Comparison of ENCODE assay signal across 10 cellular contexts in the genomic region with DNA sequence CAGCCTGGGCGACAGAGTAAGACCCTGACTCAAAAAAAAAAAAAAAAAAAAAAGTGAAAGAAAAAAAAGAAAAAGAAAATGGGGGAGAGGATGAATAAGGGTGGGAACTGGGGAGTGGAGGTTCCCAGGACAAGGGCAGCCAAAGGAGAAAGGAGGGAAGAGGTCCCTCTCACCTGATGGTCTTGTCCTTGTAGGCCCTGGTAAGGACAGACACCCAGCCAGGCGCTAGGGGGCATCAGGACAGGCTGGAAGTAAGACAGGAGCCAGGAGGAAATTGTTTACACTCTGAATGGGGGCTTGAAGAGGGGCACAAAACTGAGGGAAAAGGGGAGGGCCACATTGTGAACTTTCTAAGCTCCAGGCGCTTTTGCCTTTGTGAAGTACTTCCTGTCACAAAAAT. TPM values are rescaled to one million over a fixed set of nuclear protein-coding genes. Genes with fewer than 3 reads are reported as not detected.
A peak's percentile ranks its signal among the peaks of the same experiment; 100 is the strongest.
DNase-seq lines count a peak whose midpoint lies in the region; ATAC-seq and TF ChIP-seq lines count a peak whose summit lies in the region.
"Had no signal": no experiment of that assay in that cellular context is flagged by ENCODE, and none has a peak within 500 bp of the region (broad histone marks: within the 10 kb centered on the region; RNA-seq: fewer than 3 reads in every experiment).

No MANE protein-coding gene starts in this region.

- peaks cover 6% of the 10 kb centered on the region; the same call in 1 of the 2 replicates for H3F3A ChIP-seq in MM.1S (ENCODE audit: insufficient read depth, low read length)

- H3K27ac ChIP-seq in MM.1S (ENCODE audit: low read length) (no peak overlapping the region), colonic mucosa (no peak overlapping the region)
- H3K27ac ChIP-seq: right lobe of liver had no signal

- peaks cover 14% of the 10 kb centered on the region for H3K4me1 Mint-ChIP-seq in activated naive CD4-positive, alpha-beta T cell treated with anti-CD3 and anti-CD28 coated beads for 36 hours (ENCODE audit: low read depth)
- peaks cover 32% of the 10 kb centered on the region for H3K4me1 Mint-ChIP-seq in stimulated activated memory B cell treated with anti-CD40 and anti-IgM and Interleukin-4, amounts not matched to agents 10 μg/mL and 1 μg/mL and 100 μg/mL, for 72 hours

- H3K79me2 ChIP-seq in MM.1S (ENCODE audit: low read length): no peaks in the 10 kb centered on the region

- no peak overlapping the region for H3K4me2 ChIP-seq in MM.1S (ENCODE audit: low read depth, low read length)

- TF ChIP-seq CTCF in MM.1S (IDR thresholded peaks at IDR 0.05; ENCODE audit: low read length) (peak; percentile 36), colonic mucosa (IDR thresholded peaks at IDR 0.05) (peak; percentile 21)

- no peaks in the 10 kb centered on the region for H3K9me3 ChIP-seq in MM.1S (replicated peaks; ENCODE audit: insufficient read depth, low read length)
- no peaks in the 10 kb centered on the region for H3K9me3 ChIP-seq in colonic mucosa
- H3K9me3 ChIP-seq: Caco-2, right lobe of liver had no signal

- CTCF ChIA-PET in activated naive CD4-positive, alpha-beta T cell treated with anti-CD3 and anti-CD28 coated beads for 36 hours (lab: Charles Lee): interaction anchor here (0.6 kb wide), 1 partner anchor 231 kb away, joined by 3 read pairs; no protein-coding TSS in a partner anchor

- H3K4me3 ChIP-seq in MM.1S (ENCODE audit: low read length) (no peak overlapping the region), colonic mucosa (no peak overlapping the region)
- H3K4me3 ChIP-seq: right lobe of liver had no signal

- no peaks in the 10 kb centered on the region for H3K27me3 Mint-ChIP-seq in activated naive CD4-positive, alpha-beta T cell treated with anti-CD3 and anti-CD28 coated beads for 36 hours (ENCODE audit: low read depth)
- H3K27me3 Mint-ChIP-seq in stimulated activated memory B cell treated with anti-CD40 and anti-IgM and Interleukin-4, amounts not matched to agents 10 μg/mL and 1 μg/mL and 100 μg/mL, for 72 hours: no peaks in the 10 kb centered on the region

- intact Hi-C loops in activated naive CD4-positive, alpha-beta T cell treated with anti-CD3 and anti-CD28 coated beads for 36 hours (cut with micrococcal nuclease): no loop called here
- intact Hi-C loops in colonic mucosa (cut with DNase I): no loop called here

- H3K9ac ChIP-seq in MM.1S (ENCODE audit: low read length) (no peak overlapping the region), colonic mucosa (ENCODE audit: low read depth in 2 of 2, low read length in 2 of 2) (no peak overlapping the region)

- H3K4me1 ChIP-seq in MM.1S (ENCODE audit: low read length) (0 out of 2 replicates have a peak, but pooled peaks cover 5% of the 10 kb centered on the region), colonic mucosa (peaks cover 9% of the 10 kb centered on the region)
- H3K4me1 ChIP-seq: Caco-2 had no signal

- no peak overlapping the region for H2AFZ ChIP-seq in MM.1S (ENCODE audit: low read length)

- H3K4me3 Mint-ChIP-seq in activated naive CD4-positive, alpha-beta T cell treated with anti-CD3 and anti-CD28 coated beads for 36 hours: no peak overlapping the region
- H3K4me3 Mint-ChIP-seq in stimulated activated memory B cell treated with anti-CD40 and anti-IgM and Interleukin-4, amounts not matched to agents 10 μg/mL and 1 μg/mL and 100 μg/mL, for 72 hours: no peak overlapping the region

- no peak overlapping the region for H3K27ac Mint-ChIP-seq in activated naive CD4-positive, alpha-beta T cell treated with anti-CD3 and anti-CD28 coated beads for 36 hours
- peak overlapping the region; percentile 47 for H3K27ac Mint-ChIP-seq in stimulated activated memory B cell treated with anti-CD40 and anti-IgM and Interleukin-4, amounts not matched to agents 10 μg/mL and 1 μg/mL and 100 μg/mL, for 72 hours

- DNase-seq in activated naive CD4-positive, alpha-beta T cell treated with anti-CD3 and anti-CD28 coated beads for 36 hours: peak; percentile 25
- DNase-seq in activated naive CD4-positive, alpha-beta T cell treated with anti-CD3 and anti-CD28 coated beads, Interleukin-2, amount 50 U/mL, for 16 hours: no peak
- no peak for DNase-seq in MM.1S
- DNase-seq in colonic mucosa: peak; percentile 32
- no peak for DNase-seq in anterior cingulate cortex (lab: John Stamatoyannopoulos, UW)
- no peak for DNase-seq in SW 1271 (lab: John Stamatoyannopoulos, UW)
- DNase-seq: Caco-2 had no signal

- H3K36me3 ChIP-seq in MM.1S (replicated peaks; ENCODE audit: insufficient read depth, low read length) (no peaks in the 10 kb centered on the region; the same call in 1 of the 2 replicates), colonic mucosa (no peaks in the 10 kb centered on the region)
- H3K36me3 ChIP-seq: right lobe of liver had no signal

- peaks cover 11% of the 10 kb centered on the region for H3K36me3 Mint-ChIP-seq in activated naive CD4-positive, alpha-beta T cell treated with anti-CD3 and anti-CD28 coated beads for 36 hours (ENCODE audit: low read depth)
- peaks cover 20% of the 10 kb centered on the region for H3K36me3 Mint-ChIP-seq in stimulated activated memory B cell treated with anti-CD40 and anti-IgM and Interleukin-4, amounts not matched to agents 10 μg/mL and 1 μg/mL and 100 μg/mL, for 72 hours

- H3K27me3 ChIP-seq in MM.1S (replicated peaks; ENCODE audit: insufficient read depth, low read length): no peaks in the 10 kb centered on the region
- no peaks in the 10 kb centered on the region for H3K27me3 ChIP-seq in colonic mucosa
- H3K27me3 ChIP-seq: right lobe of liver had no signal

- no peaks in the 10 kb centered on the region for H3K9me2 ChIP-seq in MM.1S (replicated peaks; ENCODE audit: insufficient read depth, low read length)

- no peak for ATAC-seq in stimulated activated memory B cell treated with anti-CD40 and anti-IgM and Interleukin-4, amounts not matched to agents 10 μg/mL and 1 μg/mL and 100 μg/mL, for 72 hours
- no peak for ATAC-seq in HG03520 (IDR thresholded peaks at IDR 0.05; ENCODE audit: unreplicated experiment)
- ATAC-seq: right lobe of liver had no signal

- H3K9me3 Mint-ChIP-seq in activated naive CD4-positive, alpha-beta T cell treated with anti-CD3 and anti-CD28 coated beads for 36 hours: peaks cover 8% of the 10 kb centered on the region
- H3K9me3 Mint-ChIP-seq in stimulated activated memory B cell treated with anti-CD40 and anti-IgM and Interleukin-4, amounts not matched to agents 10 μg/mL and 1 μg/mL and 100 μg/mL, for 72 hours: no peaks in the 10 kb centered on the region

- H4K20me1 ChIP-seq in MM.1S (ENCODE audit: insufficient read depth, low read length): no peaks in the 10 kb centered on the region

RNA-seq across cellular contexts. Expression of a gene that starts 2.3 kb away (rescaled TPM):
- 10 to 100 TPM; 15.8 to 16.8 TPM for total RNA-seq in activated naive CD4-positive, alpha-beta T cell treated with anti-CD3 and anti-CD28 coated beads for 36 hours
- total RNA-seq in colonic mucosa: 10 to 100 TPM; 12.2 to 16.4 TPM

RNA-seq across cellular contexts. Expression of a gene that starts 3.1 kb away (rescaled TPM):
- under 1 TPM; 0.52 to 0.74 TPM for total RNA-seq in activated naive CD4-positive, alpha-beta T cell treated with anti-CD3 and anti-CD28 coated beads for 36 hours
- total RNA-seq in colonic mucosa: under 1 TPM; 0.84 to 0.88 TPM

Comparison
In these comparisons a context has a peak if more than half of its experiments do, and no peak if none do; other contexts are left out.
1. DNase-seq: peak in activated naive CD4-positive, alpha-beta T cell treated with anti-CD3 and anti-CD28 coated beads for 36 hours (single experiment) and colonic mucosa (single experiment); none in activated naive CD4-positive, alpha-beta T cell treated with anti-CD3 and anti-CD28 coated beads, Interleukin-2, amount 50 U/mL, for 16 hours (single experiment), MM.1S (single experiment), anterior cingulate cortex (0 of 58) and SW 1271 (0 of 2).